9 cellular contexts compared by ENCODE assay signal in genomic region chr13:71580614-71581013, GRCh38.
"Had no signal": no experiment of that assay in that cellular context is flagged by ENCODE, and none has a peak within 500 bp of the region (broad histone marks: within the 10 kb centered on the region; RNA-seq: fewer than 3 reads in every experiment).

No MANE protein-coding gene starts in this region.

- H3K4me2 ChIP-seq: GM23338 had no signal

- H3K9me3 ChIP-seq: HAP-1 had no signal

- DNase-seq: GM23248, GOT3, H7, H9, HCEC 1CT, HFFc6 had no signal

- H3K9ac ChIP-seq: GM23248 had no signal

- H3K4me3 ChIP-seq: GM23248, GM23338, HAP-1 had no signal

- H2AFZ ChIP-seq: GM23248, GM23338 had no signal

- H3K36me3 ChIP-seq: HAP-1 had no signal

- ATAC-seq: GM23338, HCT116 had no signal

- H3K27ac ChIP-seq: GM23248 had no signal
